15 cellular contexts compared by ENCODE assay signal in genomic region chr2:24329700-24330099, GRCh38. TPM values are rescaled to one million over a fixed set of nuclear protein-coding genes. Genes with fewer than 3 reads are reported as not detected.
DNase-seq lines count a peak whose midpoint lies in the region; ATAC-seq and TF ChIP-seq lines count a peak whose summit lies in the region.
"Had no signal": no experiment of that assay in that cellular context is flagged by ENCODE, and none has a peak within 500 bp of the region (broad histone marks: within the 10 kb centered on the region; RNA-seq: fewer than 3 reads in every experiment).

No MANE protein-coding gene starts in this region.

- no peaks in the 10 kb centered on the region for H3K9me3 Mint-ChIP-seq in naive thymus-derived CD4-positive, alpha-beta T cell
- no peaks in the 10 kb centered on the region for H3K9me3 Mint-ChIP-seq in glutamatergic neuron (ENCODE audit: unreplicated experiment)
- H3K9me3 Mint-ChIP-seq: CD8-positive, alpha-beta memory T cell had no signal

- no peaks in the 10 kb centered on the region for H3K4me1 ChIP-seq in PC-3 (ENCODE audit: insufficient read depth, low read length)
- H3K4me1 ChIP-seq in naive thymus-derived CD4-positive, alpha-beta T cell (ENCODE audit: control insufficient read depth in 2 of 2, insufficient read depth in 2 of 2, low read length in 2 of 2) = no peaks in the 10 kb centered on the region

- no peaks in the 10 kb centered on the region for H3F3A ChIP-seq in PC-3 (ENCODE audit: low read length, unreplicated experiment)

- no peaks in the 10 kb centered on the region for H3K36me3 ChIP-seq in PC-3 (ENCODE audit: low read depth, low read length)
- peaks cover 0 to 5% (median 0%) of the 10 kb centered on the region in 3 experiments for H3K36me3 ChIP-seq in naive thymus-derived CD4-positive, alpha-beta T cell (ENCODE audit: control insufficient read depth in 2 of 3, insufficient read depth in 3 of 3, low read length in 3 of 3)
- H3K36me3 ChIP-seq: esophagus muscularis mucosa, thoracic aorta had no signal

- no peaks in the 10 kb centered on the region for H3K9me3 ChIP-seq in PC-3 (ENCODE audit: low read length)
- H3K9me3 ChIP-seq in naive thymus-derived CD4-positive, alpha-beta T cell (ENCODE audit: control insufficient read depth in 2 of 3, low read length in 3 of 3) = no peaks in the 10 kb centered on the region
- H3K9me3 ChIP-seq: esophagus muscularis mucosa, thoracic aorta had no signal

- H3K9me2 ChIP-seq in PC-3 (replicated peaks; ENCODE audit: low read length) = no peaks in the 10 kb centered on the region

- peak overlapping the region in 1 of 10 donors; percentile 50 for H3K4me3 Mint-ChIP-seq in naive thymus-derived CD4-positive, alpha-beta T cell
- no peak overlapping the region for H3K4me3 Mint-ChIP-seq in glutamatergic neuron (ENCODE audit: unreplicated experiment)

- no peak overlapping the region for H2AFZ ChIP-seq in PC-3 (ENCODE audit: low read length)

- H3K27ac ChIP-seq in PC-3 (ENCODE audit: low read length) = no peak overlapping the region
- H3K27ac ChIP-seq in naive thymus-derived CD4-positive, alpha-beta T cell (ENCODE audit: low read depth, low read length) = no peak overlapping the region
- H3K27ac ChIP-seq: esophagus muscularis mucosa, KMS-11, thoracic aorta had no signal

- CTCF ChIA-PET in PC-3 (lab: Charles Lee) = no interaction called here
- CTCF ChIA-PET in naive thymus-derived CD4-positive, alpha-beta T cell (lab: Charles Lee) = no interaction called here

- TF ChIP-seq CTCF in GM13976 (IDR thresholded peaks at IDR 0.05; ENCODE audit: borderline replicate concordance, control extremely low read depth, extremely low read depth, insufficient read depth, missing control alignments) = no peak
- TF ChIP-seq CTCF in PC-3 (conservative IDR thresholded peaks at IDR 0.05; ENCODE audit: low read depth, low read length) = no peak
- no peak for TF ChIP-seq CTCF in glutamatergic neuron (IDR thresholded peaks at IDR 0.05; ENCODE audit: partially characterized antibody, unreplicated experiment)

- H4K20me1 ChIP-seq in PC-3 (ENCODE audit: low read length) = no peaks in the 10 kb centered on the region

- peak; percentile 55 for DNase-seq in GM13976 (ENCODE audit: low spot score)
- no peak for DNase-seq in PC-3
- DNase-seq in naive thymus-derived CD4-positive, alpha-beta T cell = no peak
- no peak for DNase-seq in glutamatergic neuron
- DNase-seq in NCI-H2081 treated with DMSO at 0.1 percent for 48 hours (lab: John Stamatoyannopoulos, UW) = no peak
- DNase-seq: CD8-positive, alpha-beta memory T cell; mammary epithelial cell had no signal

- H3K4me2 ChIP-seq in PC-3 (ENCODE audit: low read length) = no peak overlapping the region
- H3K4me2 ChIP-seq: KMS-11, smooth muscle cell had no signal

- in situ Hi-C loops in GM13976 (cut with MboI; ENCODE audit: low sequenced_read_pairs, unreplicated experiment) = no loop called here

- H3K27me3 Mint-ChIP-seq in naive thymus-derived CD4-positive, alpha-beta T cell = no peaks in the 10 kb centered on the region
- no peaks in the 10 kb centered on the region for H3K27me3 Mint-ChIP-seq in glutamatergic neuron (ENCODE audit: unreplicated experiment)
- H3K27me3 Mint-ChIP-seq: CD8-positive, alpha-beta memory T cell had no signal

- POLR2A ChIA-PET in PC-3 (lab: Charles Lee; ENCODE audit: unreplicated experiment) = no interaction called here
- POLR2A ChIA-PET in naive thymus-derived CD4-positive, alpha-beta T cell (lab: Charles Lee) = no interaction called here

- H3K27ac Mint-ChIP-seq in naive thymus-derived CD4-positive, alpha-beta T cell = peak overlapping the region in 2 of 9 donors; percentile 24 to 32
- no peak overlapping the region for H3K27ac Mint-ChIP-seq in glutamatergic neuron (ENCODE audit: unreplicated experiment)

- no peaks in the 10 kb centered on the region for H3K27me3 ChIP-seq in PC-3 (ENCODE audit: low read length)
- no peaks in the 10 kb centered on the region for H3K27me3 ChIP-seq in naive thymus-derived CD4-positive, alpha-beta T cell (ENCODE audit: control insufficient read depth in 2 of 2, insufficient read depth in 2 of 2, low read length in 2 of 2)
- H3K27me3 ChIP-seq: esophagus muscularis mucosa had no signal

- peaks cover 10 to 63% (median 54%) of the 10 kb centered on the region in 7 donors for H3K4me1 Mint-ChIP-seq in naive thymus-derived CD4-positive, alpha-beta T cell
- H3K4me1 Mint-ChIP-seq in glutamatergic neuron (ENCODE audit: low read depth, unreplicated experiment) = peaks cover 2% of the 10 kb centered on the region

- H3K79me2 ChIP-seq in PC-3 (ENCODE audit: low read length) = peaks cover 20% of the 10 kb centered on the region; the same call in 1 of the 2 replicates

- peaks cover 0 to 15% (median 10%) of the 10 kb centered on the region in 5 donors for H3K36me3 Mint-ChIP-seq in naive thymus-derived CD4-positive, alpha-beta T cell
- H3K36me3 Mint-ChIP-seq in glutamatergic neuron (ENCODE audit: unreplicated experiment) = no peaks in the 10 kb centered on the region

- no peak overlapping the region for H3K9ac ChIP-seq in PC-3 (ENCODE audit: low read length)
- H3K9ac ChIP-seq: KMS-11 had no signal

- intact Hi-C loops in PC-3 (cut with micrococcal nuclease) = no loop called here
- intact Hi-C loops in naive thymus-derived CD4-positive, alpha-beta T cell (cut with micrococcal nuclease) = no loop called here

- no TSS peak for BruUV-seq in PC-3 (replicated peaks; lab: Mats Ljungman, UMichigan)

- H3K4me3 ChIP-seq in PC-3 (ENCODE audit: low read length) = no peak overlapping the region
- H3K4me3 ChIP-seq in naive thymus-derived CD4-positive, alpha-beta T cell (ENCODE audit: low read length) = no peak overlapping the region
- H3K4me3 ChIP-seq: esophagus muscularis mucosa, smooth muscle cell, thoracic aorta had no signal

- ATAC-seq in HG03439 (IDR thresholded peaks at IDR 0.05; ENCODE audit: unreplicated experiment) (peak; percentile 43), PC-3 (peak; percentile 42; the same call in 1 of the 2 replicates), GM18858 (IDR thresholded peaks at IDR 0.05; ENCODE audit: unreplicated experiment) (no peak), HG02763 (IDR thresholded peaks at IDR 0.05; ENCODE audit: unreplicated experiment) (no peak)
- ATAC-seq in naive thymus-derived CD4-positive, alpha-beta T cell = peak; percentile 45
- ATAC-seq: HCT116 had no signal

RNA-seq across cellular contexts. Expression of gene ITSN2, which starts 30.6 kb away (rescaled TPM):
- total RNA-seq in PC-3 (2014; rRNA removed) (21.9 and 37.3 TPM in 2 replicates), glutamatergic neuron (ENCODE audit: unreplicated experiment) (6.4 TPM)
- total RNA-seq in naive thymus-derived CD4-positive, alpha-beta T cell = 100 to 1,000 TPM in 3 of 5 experiments, 10 to 100 TPM in 2; 79.2 to 133 (median 106) TPM
- 10 to 100 TPM; 53.0 to 70.8 TPM for polyA plus RNA-seq in naive thymus-derived CD4-positive, alpha-beta T cell

Comparison
In these comparisons a context has a peak if more than half of its experiments do, and no peak if none do; other contexts are left out.
1. ATAC-seq: peak in HG03439 (single experiment), PC-3 (single experiment) and naive thymus-derived CD4-positive, alpha-beta T cell (single experiment); none in GM18858 (single experiment) and HG02763 (single experiment).